21 cellular contexts compared by ENCODE assay signal in the genomic region with DNA sequence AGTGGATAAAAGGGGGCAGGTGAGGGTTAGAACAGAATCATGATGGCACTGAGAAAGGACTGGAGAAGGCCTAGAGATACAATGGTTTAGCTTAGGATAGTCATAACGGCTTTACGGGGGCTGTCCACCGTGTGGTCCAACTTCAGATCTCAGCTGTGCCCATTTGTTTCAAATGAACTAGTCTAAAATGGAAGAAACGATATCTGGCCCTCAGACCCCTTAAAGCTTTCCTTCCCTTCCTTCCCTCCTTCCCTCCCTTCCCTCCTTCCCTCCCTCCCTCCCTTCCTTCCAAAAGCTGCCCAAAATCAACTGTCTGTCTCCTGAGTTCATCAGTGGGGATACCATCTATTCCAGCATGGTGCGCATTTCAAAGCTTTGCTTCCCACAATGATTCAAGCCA.
"Had no signal": no experiment of that assay in that cellular context is flagged by ENCODE, and none has a peak within 500 bp of the region (broad histone marks: within the 10 kb centered on the region; RNA-seq: fewer than 3 reads in every experiment).

No MANE protein-coding gene starts in this region.

- H3K9me3 Mint-ChIP-seq: activated naive CD4-positive, alpha-beta T cell treated with anti-CD3 and anti-CD28 coated beads, Interleukin-2, amount 10 ng/mL, durations not matched to agents 7 days and 5 days; naive thymus-derived CD8-positive, alpha-beta T cell; stimulated activated naive CD8-positive, alpha-beta T cell treated with anti-CD3 and anti-CD28 coated beads, Interleukin-15, Interleukin-2, amounts not matched to agents 100 ng/mL and 50 ng/mL, for 24 hours; T-helper 1 cell treated with Interleukin-12 subunit alpha and Interleukin-12 subunit beta and Interleukin-4 antibody, amounts not matched to agents 30 μg/mL and 1 μg/mL, for 36 hours; WTC11 had no signal

- DNase-seq: activated CD4-positive, alpha-beta T cell treated with anti-CD3 and anti-CD28 coated beads, Interleukin-2, amount 50 U/mL, for 4 hours; activated effector memory CD4-positive, alpha-beta T cell treated with anti-CD3 and anti-CD28 coated beads, Interleukin-2, amount 50 U/mL, for 16 hours; activated naive CD4-positive, alpha-beta T cell treated with anti-CD3 and anti-CD28 coated beads, Interleukin-2, amount 10 ng/mL, durations not matched to agents 7 days and 5 days; activated T-cell treated with anti-CD3 and anti-CD28 coated beads, Interleukin-2, amount 50 U/mL, for 48 hours; amygdala; body of pancreas; dermis blood vessel endothelial cell; effector CD8-positive, alpha-beta T cell; foreskin keratinocyte; lower lobe of right lung; naive thymus-derived CD8-positive, alpha-beta T cell; ovary; stimulated activated CD4-positive, alpha-beta T cell treated with anti-CD3 and anti-CD28 coated beads, Interleukin-12 subunit alpha, Interleukin-12 subunit beta, amount 100 ng/mL, for 4 hours; stimulated activated CD4-positive, alpha-beta T cell treated with anti-CD3 and anti-CD28 coated beads, Interleukin-4, amount 100 ng/mL, for 4 hours; T1000 had no signal

- H3K4me1 Mint-ChIP-seq: activated naive CD4-positive, alpha-beta T cell treated with anti-CD3 and anti-CD28 coated beads, Interleukin-2, amount 10 ng/mL, durations not matched to agents 7 days and 5 days had no signal

- H3K27me3 Mint-ChIP-seq: activated naive CD4-positive, alpha-beta T cell treated with anti-CD3 and anti-CD28 coated beads, Interleukin-2, amount 10 ng/mL, durations not matched to agents 7 days and 5 days; naive thymus-derived CD8-positive, alpha-beta T cell; stimulated activated naive CD8-positive, alpha-beta T cell treated with anti-CD3 and anti-CD28 coated beads, Interleukin-15, Interleukin-2, amounts not matched to agents 100 ng/mL and 50 ng/mL, for 24 hours had no signal

- H3K27me3 ChIP-seq: body of pancreas, foreskin keratinocyte, ovary, tibial nerve had no signal

- H3K27ac ChIP-seq: body of pancreas, foreskin keratinocyte, lower lobe of right lung, ovary, prostate gland had no signal

- H3K27ac Mint-ChIP-seq: activated naive CD4-positive, alpha-beta T cell treated with anti-CD3 and anti-CD28 coated beads, Interleukin-2, amount 10 ng/mL, durations not matched to agents 7 days and 5 days; stimulated activated naive CD8-positive, alpha-beta T cell treated with anti-CD3 and anti-CD28 coated beads, Interleukin-15, Interleukin-2, amounts not matched to agents 100 ng/mL and 50 ng/mL, for 24 hours; T-helper 1 cell treated with Interleukin-12 subunit alpha and Interleukin-12 subunit beta and Interleukin-4 antibody, amounts not matched to agents 30 μg/mL and 1 μg/mL, for 36 hours; WTC11 had no signal

- H3K4me3 Mint-ChIP-seq: activated naive CD4-positive, alpha-beta T cell treated with anti-CD3 and anti-CD28 coated beads, Interleukin-2, amount 10 ng/mL, durations not matched to agents 7 days and 5 days; naive thymus-derived CD8-positive, alpha-beta T cell; stimulated activated naive CD8-positive, alpha-beta T cell treated with anti-CD3 and anti-CD28 coated beads, Interleukin-15, Interleukin-2, amounts not matched to agents 100 ng/mL and 50 ng/mL, for 24 hours; T-helper 1 cell treated with Interleukin-12 subunit alpha and Interleukin-12 subunit beta and Interleukin-4 antibody, amounts not matched to agents 30 μg/mL and 1 μg/mL, for 36 hours; WTC11 had no signal

- H3K9me3 ChIP-seq: body of pancreas, lower lobe of right lung, ovary, prostate gland, tibial nerve had no signal

- H3K36me3 Mint-ChIP-seq: activated naive CD4-positive, alpha-beta T cell treated with anti-CD3 and anti-CD28 coated beads, Interleukin-2, amount 10 ng/mL, durations not matched to agents 7 days and 5 days; WTC11 had no signal

- ATAC-seq: body of pancreas; foreskin keratinocyte; left lobe of liver; lower lobe of right lung; naive thymus-derived CD8-positive, alpha-beta T cell; WTC11 had no signal

- H3K36me3 ChIP-seq: lower lobe of right lung, ovary, prostate gland, tibial nerve had no signal

- H3K4me3 ChIP-seq: body of pancreas, lower lobe of right lung, ovary, prostate gland, tibial nerve had no signal
